9 cellular contexts compared by ENCODE assay signal in genomic region chr1:168636642-168637111, GRCh38.
DNase-seq lines count a peak whose midpoint lies in the region; ATAC-seq and TF ChIP-seq lines count a peak whose summit lies in the region.
"Had no signal": no experiment of that assay in that cellular context is flagged by ENCODE, and none has a peak within 500 bp of the region (broad histone marks: within the 10 kb centered on the region; RNA-seq: fewer than 3 reads in every experiment).

No MANE protein-coding gene starts in this region.

- no peaks in the 10 kb centered on the region for H3K9me3 Mint-ChIP-seq in activated T-cell treated with anti-CD3 and anti-CD28 coated beads, Interleukin-2, amount 50 U/mL, for 72 hours
- H3K9me3 Mint-ChIP-seq in endothelial cell (ENCODE audit: unreplicated experiment), result no peaks in the 10 kb centered on the region
- H3K9me3 Mint-ChIP-seq: stimulated activated memory B cell treated with anti-CD40 and anti-IgM and Interleukin-4, amounts not matched to agents 10 μg/mL and 1 μg/mL and 100 μg/mL, for 72 hours had no signal

- peaks cover 11% of the 10 kb centered on the region for H3K4me1 ChIP-seq in ACC112 (ENCODE audit: control insufficient read depth, insufficient read depth, low read length, unreplicated experiment)

- TF ChIP-seq CTCF in fibroblast of mammary gland (conservative IDR thresholded peaks at IDR 0.05; ENCODE audit: control insufficient read depth, insufficient read depth, low read depth, low read length) (no peak), endothelial cell (IDR thresholded peaks at IDR 0.05; ENCODE audit: unreplicated experiment) (no peak)

- H3K27me3 Mint-ChIP-seq in activated T-cell treated with anti-CD3 and anti-CD28 coated beads, Interleukin-2, amount 50 U/mL, for 72 hours (ENCODE audit: low read depth), result peaks cover 9% of the 10 kb centered on the region
- H3K27me3 Mint-ChIP-seq in endothelial cell (ENCODE audit: unreplicated experiment), result no peaks in the 10 kb centered on the region

- DNase-seq in OCI-M1 (lab: John Stamatoyannopoulos, UW) (peak; percentile 46), fibroblast of mammary gland (ENCODE audit: low read depth) (peak; percentile 60), myocyte (ENCODE audit: low read depth) (peak; percentile 24), NOMO-1 (lab: John Stamatoyannopoulos, UW; ENCODE audit: unreplicated experiment in 2 of 2) (no peak), endothelial cell (ENCODE audit: low spot score) (no peak)
- DNase-seq in activated T-cell treated with anti-CD3 and anti-CD28 coated beads, Interleukin-2, amount 50 U/mL, for 72 hours, result no peak
- DNase-seq in stimulated activated CD4-positive, alpha-beta T cell treated with anti-CD3 and anti-CD28 coated beads, Interleukin-2, amount 100 ng/mL, for 24 hours, result no peak

- H3K27ac ChIP-seq in ACC112 (ENCODE audit: low read depth, low read length), result peak overlapping the region; percentile 84

- no peak overlapping the region for H3K4me3 ChIP-seq in ACC112 (ENCODE audit: low read depth, low read length)
- no peak overlapping the region for H3K4me3 ChIP-seq in fibroblast of mammary gland (ENCODE audit: control insufficient read depth, low read depth, low read length)

- no peak for ATAC-seq in activated T-cell treated with anti-CD3 and anti-CD28 coated beads, Interleukin-2, amount 50 U/mL, for 72 hours (replicated peaks in 1 of 2)
- ATAC-seq: stimulated activated memory B cell treated with anti-CD40 and anti-IgM and Interleukin-4, amounts not matched to agents 10 μg/mL and 1 μg/mL and 100 μg/mL, for 72 hours had no signal

- H3K27ac Mint-ChIP-seq in activated T-cell treated with anti-CD3 and anti-CD28 coated beads, Interleukin-2, amount 50 U/mL, for 72 hours, result no peak overlapping the region
- H3K27ac Mint-ChIP-seq in endothelial cell (ENCODE audit: unreplicated experiment), result no peak overlapping the region
- H3K27ac Mint-ChIP-seq: stimulated activated memory B cell treated with anti-CD40 and anti-IgM and Interleukin-4, amounts not matched to agents 10 μg/mL and 1 μg/mL and 100 μg/mL, for 72 hours had no signal

- no peak overlapping the region for H3K4me3 Mint-ChIP-seq in activated T-cell treated with anti-CD3 and anti-CD28 coated beads, Interleukin-2, amount 50 U/mL, for 72 hours
- H3K4me3 Mint-ChIP-seq in endothelial cell (ENCODE audit: unreplicated experiment), result no peak overlapping the region
- H3K4me3 Mint-ChIP-seq: stimulated activated memory B cell treated with anti-CD40 and anti-IgM and Interleukin-4, amounts not matched to agents 10 μg/mL and 1 μg/mL and 100 μg/mL, for 72 hours had no signal

- peak overlapping the region; percentile 63 for H2AFZ ChIP-seq in ACC112 (ENCODE audit: low read length, unreplicated experiment)

- no peaks in the 10 kb centered on the region for H3K36me3 ChIP-seq in ACC112 (ENCODE audit: insufficient read depth, low read length)

- no peaks in the 10 kb centered on the region for H3K36me3 Mint-ChIP-seq in activated T-cell treated with anti-CD3 and anti-CD28 coated beads, Interleukin-2, amount 50 U/mL, for 72 hours (ENCODE audit: insufficient read depth in 2 of 2)
- H3K36me3 Mint-ChIP-seq in endothelial cell (ENCODE audit: low read depth, unreplicated experiment), result no peaks in the 10 kb centered on the region
- H3K36me3 Mint-ChIP-seq: stimulated activated memory B cell treated with anti-CD40 and anti-IgM and Interleukin-4, amounts not matched to agents 10 μg/mL and 1 μg/mL and 100 μg/mL, for 72 hours had no signal

- H3K79me2 ChIP-seq in ACC112 (ENCODE audit: control insufficient read depth, insufficient read depth, low read length, unreplicated experiment), result no peaks in the 10 kb centered on the region

- H3K4me1 Mint-ChIP-seq in activated T-cell treated with anti-CD3 and anti-CD28 coated beads, Interleukin-2, amount 50 U/mL, for 72 hours (ENCODE audit: low read depth), result no peaks in the 10 kb centered on the region
- no peaks in the 10 kb centered on the region for H3K4me1 Mint-ChIP-seq in endothelial cell (ENCODE audit: unreplicated experiment)
- H3K4me1 Mint-ChIP-seq: stimulated activated memory B cell treated with anti-CD40 and anti-IgM and Interleukin-4, amounts not matched to agents 10 μg/mL and 1 μg/mL and 100 μg/mL, for 72 hours had no signal

- no peaks in the 10 kb centered on the region for H3K27me3 ChIP-seq in ACC112 (ENCODE audit: insufficient read depth, low read length)

Comparison
In these comparisons a context has a peak if more than half of its experiments do, and no peak if none do; other contexts are left out.
1. DNase-seq: peak in OCI-M1 (single experiment), fibroblast of mammary gland (single experiment) and myocyte (single experiment); none in activated T-cell treated with anti-CD3 and anti-CD28 coated beads, Interleukin-2, amount 50 U/mL, for 72 hours (0 of 2), NOMO-1 (0 of 2), endothelial cell (single experiment) and stimulated activated CD4-positive, alpha-beta T cell treated with anti-CD3 and anti-CD28 coated beads, Interleukin-2, amount 100 ng/mL, for 24 hours (0 of 2).